Comparison of ENCODE assay signal across 9 cellular contexts in genomic region chr5:163407034-163407652, GRCh38. TPM values are rescaled to one million over a fixed set of nuclear protein-coding genes. Genes with fewer than 3 reads are reported as not detected.
DNase-seq lines count a peak whose midpoint lies in the region; ATAC-seq and TF ChIP-seq lines count a peak whose summit lies in the region.
"Had no signal": no experiment of that assay in that cellular context is flagged by ENCODE, and none has a peak within 500 bp of the region (broad histone marks: within the 10 kb centered on the region; RNA-seq: fewer than 3 reads in every experiment).

No MANE protein-coding gene starts in this region.

- TF ChIP-seq CTCF in choroid plexus epithelial cell (conservative IDR thresholded peaks at IDR 0.05; ENCODE audit: low read depth, low read length), result no peak

- ATAC-seq in GM21381 (IDR thresholded peaks at IDR 0.05; ENCODE audit: unreplicated experiment) (peak; percentile 79), HG03432 (IDR thresholded peaks at IDR 0.05; ENCODE audit: unreplicated experiment) (peak; percentile 83)
- ATAC-seq in activated CD4-positive, alpha-beta T cell treated with anti-CD3 and anti-CD28 coated beads for 36 hours, result no peak

- H3K27me3 Mint-ChIP-seq in activated CD4-positive, alpha-beta T cell treated with anti-CD3 and anti-CD28 coated beads, Interleukin-2, amount 10 ng/mL, durations not matched to agents 24 days and 14 days, result peaks cover 10% of the 10 kb centered on the region
- H3K27me3 Mint-ChIP-seq in activated CD4-positive, alpha-beta T cell treated with anti-CD3 and anti-CD28 coated beads for 36 hours, result peaks cover 1% of the 10 kb centered on the region

- POLR2A ChIA-PET in activated CD4-positive, alpha-beta T cell treated with anti-CD3 and anti-CD28 coated beads for 36 hours (lab: Charles Lee), result no interaction called here

- H3K4me3 Mint-ChIP-seq in activated CD4-positive, alpha-beta T cell treated with anti-CD3 and anti-CD28 coated beads, Interleukin-2, amount 10 ng/mL, durations not matched to agents 24 days and 14 days, result no peak overlapping the region
- H3K4me3 Mint-ChIP-seq in activated CD4-positive, alpha-beta T cell treated with anti-CD3 and anti-CD28 coated beads for 36 hours, result no peak overlapping the region

- H3K27ac Mint-ChIP-seq in activated CD4-positive, alpha-beta T cell treated with anti-CD3 and anti-CD28 coated beads, Interleukin-2, amount 10 ng/mL, durations not matched to agents 24 days and 14 days, result no peak overlapping the region
- no peak overlapping the region for H3K27ac Mint-ChIP-seq in activated CD4-positive, alpha-beta T cell treated with anti-CD3 and anti-CD28 coated beads for 36 hours

- peaks cover 5% of the 10 kb centered on the region for H3K4me1 Mint-ChIP-seq in activated CD4-positive, alpha-beta T cell treated with anti-CD3 and anti-CD28 coated beads, Interleukin-2, amount 10 ng/mL, durations not matched to agents 24 days and 14 days
- peaks cover 2% of the 10 kb centered on the region for H3K4me1 Mint-ChIP-seq in activated CD4-positive, alpha-beta T cell treated with anti-CD3 and anti-CD28 coated beads for 36 hours

- CTCF ChIA-PET in activated CD4-positive, alpha-beta T cell treated with anti-CD3 and anti-CD28 coated beads for 36 hours (lab: Charles Lee), result interaction anchor here (1.0 to 4.1 kb wide), 5 partner anchors 9 to 59 kb away, joined by 3 to 26 read pairs (median 4); no protein-coding TSS in a partner anchor

- H3K36me3 Mint-ChIP-seq in activated CD4-positive, alpha-beta T cell treated with anti-CD3 and anti-CD28 coated beads, Interleukin-2, amount 10 ng/mL, durations not matched to agents 24 days and 14 days (ENCODE audit: low read depth), result no peaks in the 10 kb centered on the region
- no peaks in the 10 kb centered on the region for H3K36me3 Mint-ChIP-seq in activated CD4-positive, alpha-beta T cell treated with anti-CD3 and anti-CD28 coated beads for 36 hours (ENCODE audit: low read depth)

- DNase-seq in GM03348 (ENCODE audit: low spot score) (peak; percentile 35), choroid plexus epithelial cell (ENCODE audit: low read depth) (peak; percentile 44), Ammon's horn (ENCODE audit: low spot score) (no peak), NCI-H2227 (lab: John Stamatoyannopoulos, UW; ENCODE audit: unreplicated experiment) (no peak)
- DNase-seq in activated CD4-positive, alpha-beta T cell treated with anti-CD3 and anti-CD28 coated beads, Interleukin-2, amount 10 ng/mL, durations not matched to agents 24 days and 14 days, result no peak
- no peak for DNase-seq in activated CD4-positive, alpha-beta T cell treated with anti-CD3 and anti-CD28 coated beads for 36 hours

- H3K4me3 ChIP-seq in choroid plexus epithelial cell (ENCODE audit: low read depth, low read length), result no peak overlapping the region
- H3K4me3 ChIP-seq: SJSA1 had no signal

- no peaks in the 10 kb centered on the region for H3K9me3 Mint-ChIP-seq in activated CD4-positive, alpha-beta T cell treated with anti-CD3 and anti-CD28 coated beads, Interleukin-2, amount 10 ng/mL, durations not matched to agents 24 days and 14 days
- H3K9me3 Mint-ChIP-seq in activated CD4-positive, alpha-beta T cell treated with anti-CD3 and anti-CD28 coated beads for 36 hours (ENCODE audit: low read depth), result no peaks in the 10 kb centered on the region

- intact Hi-C loops in activated CD4-positive, alpha-beta T cell treated with anti-CD3 and anti-CD28 coated beads, Interleukin-2, amount 10 ng/mL, durations not matched to agents 24 days and 14 days (cut with micrococcal nuclease), result loop anchor here (5.0 kb wide), 1 partner anchor 100 kb away; no protein-coding TSS in a partner anchor
- intact Hi-C loops in activated CD4-positive, alpha-beta T cell treated with anti-CD3 and anti-CD28 coated beads for 36 hours (cut with DNase I, micrococcal nuclease), result loop anchor here in 1 of 2 experiments (5.0 kb wide), 1 partner anchor 1555 kb away; no protein-coding TSS in a partner anchor

RNA-seq across cellular contexts. Expression of gene CCNG1, which starts 30.3 kb away (rescaled TPM):
- total RNA-seq in activated CD4-positive, alpha-beta T cell treated with anti-CD3 and anti-CD28 coated beads, Interleukin-2, amount 10 ng/mL, durations not matched to agents 24 days and 14 days, result 72.5 and 75.1 TPM in 2 replicates
- total RNA-seq in activated CD4-positive, alpha-beta T cell treated with anti-CD3 and anti-CD28 coated beads for 36 hours, result 100 to 1,000 TPM; 114 to 120 TPM

RNA-seq across cellular contexts. Expression of gene NUDCD2, which starts 52.8 kb away (rescaled TPM):
- 44.5 and 50.3 TPM in 2 replicates for total RNA-seq in activated CD4-positive, alpha-beta T cell treated with anti-CD3 and anti-CD28 coated beads, Interleukin-2, amount 10 ng/mL, durations not matched to agents 24 days and 14 days
- 10 to 100 TPM; 37.8 to 51.3 TPM for total RNA-seq in activated CD4-positive, alpha-beta T cell treated with anti-CD3 and anti-CD28 coated beads for 36 hours

RNA-seq across cellular contexts. Expression of gene HMMR, which starts 53.3 kb away (rescaled TPM):
- total RNA-seq in activated CD4-positive, alpha-beta T cell treated with anti-CD3 and anti-CD28 coated beads, Interleukin-2, amount 10 ng/mL, durations not matched to agents 24 days and 14 days, result 29.1 and 30.8 TPM in 2 replicates
- total RNA-seq in activated CD4-positive, alpha-beta T cell treated with anti-CD3 and anti-CD28 coated beads for 36 hours, result 100 to 1,000 TPM in 1 of 2 experiments, 10 to 100 TPM in 1; 94.1 to 102 TPM

Comparison
In these comparisons a context has a peak if more than half of its experiments do, and no peak if none do; other contexts are left out.
1. DNase-seq: peak in GM03348 (single experiment) and choroid plexus epithelial cell (single experiment); none in activated CD4-positive, alpha-beta T cell treated with anti-CD3 and anti-CD28 coated beads, Interleukin-2, amount 10 ng/mL, durations not matched to agents 24 days and 14 days (single experiment), Ammon's horn (single experiment), NCI-H2227 (single experiment) and activated CD4-positive, alpha-beta T cell treated with anti-CD3 and anti-CD28 coated beads for 36 hours (single experiment).